Comparison of ENCODE assay signal across 1 cellular context in the genomic region with DNA sequence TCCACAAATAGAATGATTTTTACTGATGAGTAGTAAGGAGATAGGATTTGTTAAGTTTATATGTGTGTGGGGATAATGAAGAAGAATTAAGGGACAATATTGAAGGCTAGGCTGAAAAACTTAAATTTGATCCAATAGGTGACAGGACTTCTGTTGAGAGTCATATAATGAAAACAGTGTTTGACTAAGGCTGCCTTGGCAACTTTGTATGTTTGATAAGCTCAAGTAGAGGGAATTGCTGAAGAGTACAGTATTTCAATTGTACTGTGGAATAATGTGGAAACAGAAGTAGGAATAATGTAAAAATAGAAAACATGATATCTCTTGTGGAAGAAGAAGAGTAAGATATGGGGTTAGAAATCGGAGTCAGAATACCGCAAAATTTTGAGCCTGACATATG.
TF ChIP-seq lines count a peak whose summit lies in the region.

No MANE protein-coding gene starts in this region.

TF ChIP-seq in WTC11, 78 proteins besides CTCF, POLR2A, EP300 and RAD21 (continued from another document):
- TF ChIP-seq, protein P1, sequence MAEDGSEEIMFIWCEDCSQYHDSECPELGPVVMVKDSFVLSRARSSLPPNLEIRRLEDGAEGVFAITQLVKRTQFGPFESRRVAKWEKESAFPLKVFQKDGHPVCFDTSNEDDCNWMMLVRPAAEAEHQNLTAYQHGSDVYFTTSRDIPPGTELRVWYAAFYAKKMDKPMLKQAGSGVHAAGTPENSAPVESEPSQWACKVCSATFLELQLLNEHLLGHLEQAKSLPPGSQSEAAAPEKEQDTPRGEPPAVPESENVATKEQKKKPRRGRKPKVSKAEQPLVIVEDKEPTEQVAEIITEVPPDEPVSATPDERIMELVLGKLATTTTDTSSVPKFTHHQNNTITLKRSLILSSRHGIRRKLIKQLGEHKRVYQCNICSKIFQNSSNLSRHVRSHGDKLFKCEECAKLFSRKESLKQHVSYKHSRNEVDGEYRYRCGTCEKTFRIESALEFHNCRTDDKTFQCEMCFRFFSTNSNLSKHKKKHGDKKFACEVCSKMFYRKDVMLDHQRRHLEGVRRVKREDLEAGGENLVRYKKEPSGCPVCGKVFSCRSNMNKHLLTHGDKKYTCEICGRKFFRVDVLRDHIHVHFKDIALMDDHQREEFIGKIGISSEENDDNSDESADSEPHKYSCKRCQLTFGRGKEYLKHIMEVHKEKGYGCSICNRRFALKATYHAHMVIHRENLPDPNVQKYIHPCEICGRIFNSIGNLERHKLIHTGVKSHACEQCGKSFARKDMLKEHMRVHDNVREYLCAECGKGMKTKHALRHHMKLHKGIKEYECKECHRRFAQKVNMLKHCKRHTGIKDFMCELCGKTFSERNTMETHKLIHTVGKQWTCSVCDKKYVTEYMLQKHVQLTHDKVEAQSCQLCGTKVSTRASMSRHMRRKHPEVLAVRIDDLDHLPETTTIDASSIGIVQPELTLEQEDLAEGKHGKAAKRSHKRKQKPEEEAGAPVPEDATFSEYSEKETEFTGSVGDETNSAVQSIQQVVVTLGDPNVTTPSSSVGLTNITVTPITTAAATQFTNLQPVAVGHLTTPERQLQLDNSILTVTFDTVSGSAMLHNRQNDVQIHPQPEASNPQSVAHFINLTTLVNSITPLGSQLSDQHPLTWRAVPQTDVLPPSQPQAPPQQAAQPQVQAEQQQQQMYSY (CRISPR knock-in tag; IDR thresholded peaks at IDR 0.05) = no peak
- no peak for TF ChIP-seq FOXJ3 (CRISPR knock-in tag; IDR thresholded peaks at IDR 0.05; ENCODE audit: borderline replicate concordance)
